In genomic region chr13:19154843-19155242, GRCh38 we compare ENCODE assay signal across 8 cellular contexts. TPM values are rescaled to one million over a fixed set of nuclear protein-coding genes. Genes with fewer than 3 reads are reported as not detected.
"Had no signal": no experiment of that assay in that cellular context is flagged by ENCODE, and none has a peak within 500 bp of the region (broad histone marks: within the 10 kb centered on the region; RNA-seq: fewer than 3 reads in every experiment).

No MANE protein-coding gene starts in this region.

- H3K9ac ChIP-seq: GM23248, KMS-11 had no signal

- H3K4me3 ChIP-seq: GM23248 had no signal

- DNase-seq: GM23248, GOT3, H9, HCEC 1CT had no signal

- H3K27ac ChIP-seq: GM23248, KMS-11 had no signal

- H3K4me2 ChIP-seq: KMS-11 had no signal

RNA-seq across cellular contexts. Expression of gene TUBA3C, which starts 26.8 kb away (rescaled TPM):
- total RNA-seq: GM23248, H4, H9, HT-29 had no signal
- polyA plus RNA-seq: GM23248, IgD-negative memory B cell had no signal
